ENCODE assay signal across 7 cellular contexts in the genomic region with DNA sequence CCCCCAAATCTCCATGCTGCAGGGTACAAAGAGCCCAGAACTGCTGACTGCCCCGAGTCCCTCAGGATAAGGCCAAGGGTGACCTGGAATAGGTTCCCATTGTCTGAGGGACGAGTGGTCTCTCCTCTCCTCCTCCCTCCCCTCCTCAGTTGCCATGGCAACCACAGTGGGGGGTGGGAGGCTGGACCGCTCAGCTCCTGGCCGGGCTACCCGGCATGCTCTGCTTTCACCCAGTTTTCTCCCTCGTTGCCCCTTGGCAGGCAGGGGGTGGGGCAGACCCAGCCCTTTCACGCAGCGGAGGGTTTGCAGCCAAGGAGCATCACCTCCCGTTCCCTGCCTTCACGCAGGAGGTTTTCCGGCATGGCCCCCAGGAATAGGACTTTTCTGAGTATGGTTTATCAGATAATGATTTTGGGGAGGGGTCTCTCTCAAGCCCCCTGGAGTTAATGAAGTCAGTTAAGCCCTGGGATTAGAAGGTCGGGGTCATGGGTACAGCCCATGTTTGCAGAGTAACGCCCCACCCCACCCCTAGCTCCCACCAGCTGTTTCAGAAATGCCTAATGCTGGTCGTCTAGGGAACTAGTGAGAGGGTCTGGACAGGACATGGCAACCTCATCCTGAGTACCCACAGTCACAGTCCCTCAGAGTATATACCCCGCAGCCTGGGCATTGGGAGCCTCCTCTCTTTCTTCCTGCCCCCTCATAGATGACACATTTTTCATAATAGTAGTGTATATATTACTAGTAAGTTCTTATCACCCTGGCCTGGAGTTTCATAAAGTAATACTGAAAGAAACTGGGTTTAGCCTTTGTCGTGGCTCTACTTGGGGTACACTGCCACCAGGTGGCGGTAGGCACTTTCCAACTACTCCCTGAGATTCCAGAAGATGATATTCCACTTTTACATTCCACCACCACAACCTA. TPM values are rescaled to one million over a fixed set of nuclear protein-coding genes. Genes with fewer than 3 reads are reported as not detected.
DNase-seq lines count a peak whose midpoint lies in the region; ATAC-seq, FAIRE-seq and TF ChIP-seq lines count a peak whose summit lies in the region.

No MANE protein-coding gene starts in this region.

- BruUV-seq in endothelial cell of umbilical vein (replicated peaks; lab: Mats Ljungman, UMichigan) = no TSS peak

- H3K4me3 ChIP-seq in DOHH2 (ENCODE audit: low read length) (no peak overlapping the region), endothelial cell of umbilical vein (replicated peaks in 1 of 3; ENCODE audit: insufficient read depth in 1 of 3, low read depth in 1 of 3, low read length in 3 of 3) (no peak overlapping the region)

- H2AFZ ChIP-seq in endothelial cell of umbilical vein (ENCODE audit: low read depth, low read length) = no peak overlapping the region

- no peak for TF ChIP-seq POLR2A in endothelial cell of umbilical vein (IDR thresholded peaks at IDR 0.05; ENCODE audit: low read depth, low read length)

- H3K9me1 ChIP-seq in endothelial cell of umbilical vein (replicated peaks; ENCODE audit: control insufficient read depth, extremely low read depth, insufficient read depth, low read length) = no peaks in the 10 kb centered on the region

- TF ChIP-seq CTCF in DOHH2 (IDR thresholded peaks at IDR 0.05; ENCODE audit: low read depth, low read length, poor library complexity, severe bottlenecking) = peak; percentile 73
- peak; percentile 67 to 86 for TF ChIP-seq CTCF in endothelial cell of umbilical vein (IDR thresholded peaks at IDR 0.05; ENCODE audit: extremely low read depth in 1 of 2, insufficient read depth in 1 of 2, low read depth in 1 of 2, low read length in 2 of 2)
- peak; percentile 20 for TF ChIP-seq CTCF in natural killer cell (IDR thresholded peaks at IDR 0.05)

- DNase-seq in HK-2 (ENCODE audit: unreplicated experiment) (peak; percentile 47), OCI-M1 (lab: John Stamatoyannopoulos, UW) (peak; percentile 61), endothelial cell of umbilical vein (ENCODE audit: low read depth, low spot score) (peak; percentile 74), natural killer cell (no peak)

- H3K27ac ChIP-seq in DOHH2 (ENCODE audit: low read depth, low read length) (no peak overlapping the region), endothelial cell of umbilical vein (ENCODE audit: insufficient read depth, low read depth, low read length) (no peak overlapping the region)

- H3K9me2 ChIP-seq in DOHH2 (replicated peaks; ENCODE audit: control insufficient read depth, low read length) = no peaks in the 10 kb centered on the region

- dilution Hi-C loops in endothelial cell of umbilical vein (cut with MboI; ENCODE audit: extremely low pct_ligation_motif_present, low sequenced_read_pairs) = loop anchor here (25.0 kb wide), 1 partner anchor 289 kb away; the partner anchor contains the start of gene LACTBL1

- H3K9me3 Mint-ChIP-seq in natural killer cell = no peaks in the 10 kb centered on the region

- H3K79me2 ChIP-seq in DOHH2 (ENCODE audit: control insufficient read depth, low read length) = no peaks in the 10 kb centered on the region
- no peaks in the 10 kb centered on the region for H3K79me2 ChIP-seq in endothelial cell of umbilical vein (ENCODE audit: control insufficient read depth, insufficient read depth, low read length)

- H3K4me1 ChIP-seq in DOHH2 (ENCODE audit: control insufficient read depth, low read length) = no peaks in the 10 kb centered on the region
- peaks cover 10% of the 10 kb centered on the region for H3K4me1 ChIP-seq in endothelial cell of umbilical vein (ENCODE audit: control insufficient read depth, extremely low read depth, insufficient read depth, low read length)

- H3K4me1 Mint-ChIP-seq in natural killer cell = no peaks in the 10 kb centered on the region

- H3K9ac ChIP-seq in endothelial cell of umbilical vein (replicated peaks; ENCODE audit: extremely low read depth, insufficient read depth, low read length) = no peak overlapping the region

- no peak overlapping the region for H3K4me3 Mint-ChIP-seq in natural killer cell

- H3F3A ChIP-seq in DOHH2 (ENCODE audit: control insufficient read depth, insufficient read depth) = no peaks in the 10 kb centered on the region

- no peaks in the 10 kb centered on the region for H3K36me3 Mint-ChIP-seq in natural killer cell

- POLR2A ChIA-PET in endothelial cell of umbilical vein (lab: Charles Lee) = no interaction called here

- H3K27ac Mint-ChIP-seq in natural killer cell = no peak overlapping the region

- ATAC-seq in natural killer cell (no peak), GM21737 (IDR thresholded peaks at IDR 0.05; ENCODE audit: unreplicated experiment) (no peak), GM18520 (IDR thresholded peaks at IDR 0.05; ENCODE audit: unreplicated experiment) (no peak)

- peaks cover 8 to 24% of the 10 kb centered on the region in 2 donors for H3K27me3 Mint-ChIP-seq in natural killer cell (ENCODE audit: low read depth in 2 of 2)

- H3K9me3 ChIP-seq in DOHH2 (ENCODE audit: control insufficient read depth, insufficient read depth, low read length) (peaks cover 5% of the 10 kb centered on the region; the same call in 1 of the 2 replicates), endothelial cell of umbilical vein (replicated peaks; ENCODE audit: control insufficient read depth, insufficient read depth, low read length) (no peaks in the 10 kb centered on the region)

- H3K4me2 ChIP-seq in DOHH2 (ENCODE audit: low read length) (no peak overlapping the region), endothelial cell of umbilical vein (ENCODE audit: insufficient read depth, low read length) (no peak overlapping the region)

- H4K20me1 ChIP-seq in DOHH2 (ENCODE audit: control insufficient read depth, insufficient read depth, low read depth, low read length) (no peaks in the 10 kb centered on the region; the same call in 1 of the 2 replicates), endothelial cell of umbilical vein (replicated peaks; ENCODE audit: control insufficient read depth, extremely low read depth, insufficient read depth, low read length) (no peaks in the 10 kb centered on the region)

- H3K36me3 ChIP-seq in DOHH2 (ENCODE audit: control insufficient read depth, low read length) (no peaks in the 10 kb centered on the region), endothelial cell of umbilical vein (ENCODE audit: control insufficient read depth in 2 of 2, extremely low read depth in 1 of 2, insufficient read depth in 2 of 2, low read length in 2 of 2) (no peaks in the 10 kb centered on the region)

- intact Hi-C loops in endothelial cell of umbilical vein (cut with micrococcal nuclease) = loop anchor here (1.0 to 2.0 kb wide), 6 partner anchors 31 to 291 kb away; no protein-coding TSS in a partner anchor
- intact Hi-C loops in natural killer cell (cut with micrococcal nuclease) = loop anchor here (1.0 kb wide), 1 partner anchor 216 kb away; no protein-coding TSS in a partner anchor

- peak; percentile 85 for FAIRE-seq in endothelial cell of umbilical vein (lab: Jason Lieb, UNC)

- CTCF ChIA-PET in endothelial cell of umbilical vein (lab: Charles Lee) = interaction anchor here (0.8 to 5.8 kb wide), 29 partner anchors 8 to 292 kb away, joined by 3 to 149 read pairs (median 5); no protein-coding TSS in a partner anchor

- H3K27me3 ChIP-seq in DOHH2 (ENCODE audit: control insufficient read depth, low read length) = peaks cover 5% of the 10 kb centered on the region
- peaks cover 11 to 12% of the 10 kb centered on the region in 2 experiments for H3K27me3 ChIP-seq in endothelial cell of umbilical vein (ENCODE audit: control insufficient read depth in 2 of 2, insufficient read depth in 2 of 2, low read length in 2 of 2)

RNA-seq across cellular contexts. Expression of gene C1QB, which starts 20.7 kb away (rescaled TPM):
- total RNA-seq in endothelial cell of umbilical vein = not detected in 2 replicates
- not detected in 2 replicates for polyA plus RNA-seq in endothelial cell of umbilical vein
- polyA plus RNA-seq in endothelial cell of umbilical vein (2011; cell fraction: cytosol; rRNA removed) = not detected in 2 replicates
- not detected in 2 replicates for polyA plus RNA-seq in endothelial cell of umbilical vein (2011; cell fraction: nucleus; rRNA removed)
- not detected in 2 replicates for polyA plus RNA-seq in endothelial cell of umbilical vein (2012)
- polyA minus RNA-seq in endothelial cell of umbilical vein = not detected in 2 replicates
- polyA minus RNA-seq in endothelial cell of umbilical vein (2011; cell fraction: cytosol; rRNA and poly(A)+ RNA removed) = not detected
- not detected in 2 replicates for polyA minus RNA-seq in endothelial cell of umbilical vein (2011; cell fraction: nucleus; rRNA and poly(A)+ RNA removed)
- total RNA-seq in natural killer cell = 1 to 10 TPM in 1 of 3 donors, under 1 TPM in 1, not detected in 1; 0.70 to 1.3 TPM

RNA-seq across cellular contexts. Expression of gene C1QC, which starts 30.3 kb away (rescaled TPM):
- total RNA-seq in endothelial cell of umbilical vein (not detected in 2 replicates), natural killer cell (under 1 TPM in 1 of 3 donors, not detected in 2; 0.33 TPM)
- polyA plus RNA-seq in endothelial cell of umbilical vein = not detected in 2 replicates
- not detected in 2 replicates for polyA plus RNA-seq in endothelial cell of umbilical vein (2011; cell fraction: cytosol; rRNA removed)
- not detected in 2 replicates for polyA plus RNA-seq in endothelial cell of umbilical vein (2011; cell fraction: nucleus; rRNA removed)
- polyA plus RNA-seq in endothelial cell of umbilical vein (2012) = not detected in 2 replicates
- polyA minus RNA-seq in endothelial cell of umbilical vein = not detected in 2 replicates
- polyA minus RNA-seq in endothelial cell of umbilical vein (2011; cell fraction: cytosol; rRNA and poly(A)+ RNA removed) = not detected
- not detected in 2 replicates for polyA minus RNA-seq in endothelial cell of umbilical vein (2011; cell fraction: nucleus; rRNA and poly(A)+ RNA removed)

RNA-seq across cellular contexts. Expression of gene EPHB2, which starts 36.9 kb away (rescaled TPM):
- total RNA-seq in endothelial cell of umbilical vein (69.1 and 69.5 TPM in 2 replicates), natural killer cell (under 1 TPM in 2 of 3 donors, not detected in 1; 0.14 to 0.23 TPM)
- 46.0 and 50.8 TPM in 2 replicates for polyA plus RNA-seq in endothelial cell of umbilical vein
- 38.3 and 38.5 TPM in 2 replicates for polyA plus RNA-seq in endothelial cell of umbilical vein (2011; cell fraction: cytosol; rRNA removed)
- 26.6 and 28.8 TPM in 2 replicates for polyA plus RNA-seq in endothelial cell of umbilical vein (2011; cell fraction: nucleus; rRNA removed)
- 72.1 and 77.1 TPM in 2 replicates for polyA plus RNA-seq in endothelial cell of umbilical vein (2012)
- polyA minus RNA-seq in endothelial cell of umbilical vein = 78.6 and 80.2 TPM in 2 replicates
- polyA minus RNA-seq in endothelial cell of umbilical vein (2011; cell fraction: cytosol; rRNA and poly(A)+ RNA removed) = 3.1 TPM
- polyA minus RNA-seq in endothelial cell of umbilical vein (2011; cell fraction: nucleus; rRNA and poly(A)+ RNA removed) = 33.2 and 36.8 TPM in 2 replicates

RNA-seq across cellular contexts. Expression of gene C1QA, which starts 37.3 kb away (rescaled TPM):
- total RNA-seq in endothelial cell of umbilical vein = not detected in 2 replicates
- polyA plus RNA-seq in endothelial cell of umbilical vein = not detected in 2 replicates
- polyA plus RNA-seq in endothelial cell of umbilical vein (2011; cell fraction: cytosol; rRNA removed) = not detected in 2 replicates
- not detected in 2 replicates for polyA plus RNA-seq in endothelial cell of umbilical vein (2011; cell fraction: nucleus; rRNA removed)
- polyA plus RNA-seq in endothelial cell of umbilical vein (2012) = not detected in 2 replicates
- not detected in 2 replicates for polyA minus RNA-seq in endothelial cell of umbilical vein
- not detected for polyA minus RNA-seq in endothelial cell of umbilical vein (2011; cell fraction: cytosol; rRNA and poly(A)+ RNA removed)
- not detected in 2 replicates for polyA minus RNA-seq in endothelial cell of umbilical vein (2011; cell fraction: nucleus; rRNA and poly(A)+ RNA removed)
- total RNA-seq in natural killer cell = 1 to 10 TPM in 1 of 3 donors, under 1 TPM in 1, not detected in 1; 0.43 to 3.9 TPM

Comparison
In these comparisons a context has a peak if more than half of its experiments do, and no peak if none do; other contexts are left out.
1. CTCF ChIP-seq: peak in every context shown above with its lines; median percentile 76 in endothelial cell of umbilical vein; 73 in DOHH2; 20 in natural killer cell.
2. RNA of gene EPHB2, which starts 36.9 kb away (total RNA-seq): 69.1 to 69.5 TPM in endothelial cell of umbilical vein; 0.14 to 0.23 TPM in natural killer cell; every median in the first group is over 10 times any median in the second.